ENCODE assay signal across 10 cellular contexts in the genomic region with DNA sequence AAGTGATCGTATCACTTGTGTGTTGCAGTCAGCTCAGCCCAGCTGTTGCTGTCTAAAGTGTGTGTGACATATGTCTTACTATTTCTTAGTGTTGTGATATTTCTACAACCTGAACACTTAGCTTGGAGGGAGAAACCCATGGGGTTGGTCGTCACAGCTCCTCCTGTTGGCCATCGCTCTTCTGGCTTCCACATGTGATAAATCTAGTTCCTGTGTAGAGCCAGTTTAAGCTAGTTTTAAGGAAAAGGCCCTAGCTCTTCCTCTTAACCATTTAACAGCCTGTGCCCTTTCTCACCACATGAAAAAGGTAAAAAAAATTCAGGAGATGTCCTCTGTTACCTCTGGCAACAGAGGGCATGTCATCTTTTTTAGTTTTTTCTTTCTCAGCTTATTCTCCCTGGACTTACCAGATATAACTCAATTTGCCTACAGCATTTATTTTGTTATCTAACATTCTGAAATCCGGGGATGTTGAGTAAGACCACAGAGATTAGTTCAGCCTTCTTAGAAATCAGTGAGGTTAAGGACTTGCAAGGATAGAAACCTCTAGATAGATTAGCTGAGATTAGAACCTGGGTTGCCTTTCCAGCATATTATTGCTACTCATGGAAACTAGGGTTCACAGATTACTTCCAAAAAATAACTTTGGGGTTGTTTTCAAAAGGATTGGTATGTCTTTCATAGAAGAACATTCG.
DNase-seq lines count a peak whose midpoint lies in the region; ATAC-seq, FAIRE-seq and TF ChIP-seq lines count a peak whose summit lies in the region.
"Had no signal": no experiment of that assay in that cellular context is flagged by ENCODE, and none has a peak within 500 bp of the region (broad histone marks: within the 10 kb centered on the region; RNA-seq: fewer than 3 reads in every experiment).

No MANE protein-coding gene starts in this region.

- intact Hi-C loops in heart right ventricle (cut with DNase I) = no loop called here

- H3K4me1 Mint-ChIP-seq in astrocyte (ENCODE audit: low read depth, unreplicated experiment) (no peaks in the 10 kb centered on the region), naive B cell (no peaks in the 10 kb centered on the region)

- FAIRE-seq in astrocyte (lab: Jason Lieb, UNC) = no peak

- H3K27ac ChIP-seq in Karpas-422 (ENCODE audit: low read length) (no peak overlapping the region), astrocyte (ENCODE audit: low read depth, low read length) (no peak overlapping the region), heart right ventricle (no peak overlapping the region)
- H3K27ac ChIP-seq: epithelial cell of prostate, uterus had no signal

- H3K9me3 ChIP-seq in Karpas-422 (ENCODE audit: low read length) (no peaks in the 10 kb centered on the region), astrocyte (ENCODE audit: insufficient read depth, low read depth, low read length) (no peaks in the 10 kb centered on the region), heart right ventricle (no peaks in the 10 kb centered on the region)
- H3K9me3 ChIP-seq: uterus had no signal

- H3K36me3 ChIP-seq in Karpas-422 (ENCODE audit: insufficient read depth, low read length) (peaks cover 15% of the 10 kb centered on the region; the same call in 1 of the 2 replicates), astrocyte (ENCODE audit: insufficient read depth, low read length) (peaks cover 39% of the 10 kb centered on the region), heart right ventricle (peaks cover 0 to 100% (median 26%) of the 10 kb centered on the region in 9 donors)
- H3K36me3 ChIP-seq: uterus had no signal

- H2AFZ ChIP-seq in Karpas-422 (ENCODE audit: low read length) (no peak overlapping the region), astrocyte (ENCODE audit: low read depth, low read length) (no peak overlapping the region)

- H3K79me2 ChIP-seq in Karpas-422 (ENCODE audit: low read length) (no peaks in the 10 kb centered on the region), astrocyte (ENCODE audit: insufficient read depth, low read length) (no peaks in the 10 kb centered on the region)

- no peaks in the 10 kb centered on the region for H3K9me3 Mint-ChIP-seq in astrocyte (ENCODE audit: unreplicated experiment)
- H3K9me3 Mint-ChIP-seq in naive B cell = no peaks in the 10 kb centered on the region
- H3K9me3 Mint-ChIP-seq: T-helper 1 cell treated with Interleukin-12 subunit alpha and Interleukin-12 subunit beta and Interleukin-4 antibody, amounts not matched to agents 30 μg/mL and 1 μg/mL, for 36 hours had no signal

- no peak overlapping the region for H3K27ac Mint-ChIP-seq in astrocyte (ENCODE audit: unreplicated experiment)
- peak overlapping the region in 1 of 6 donors; percentile 15 for H3K27ac Mint-ChIP-seq in naive B cell
- H3K27ac Mint-ChIP-seq: T-helper 1 cell treated with Interleukin-12 subunit alpha and Interleukin-12 subunit beta and Interleukin-4 antibody, amounts not matched to agents 30 μg/mL and 1 μg/mL, for 36 hours had no signal

- H3K4me3 Mint-ChIP-seq in astrocyte (ENCODE audit: unreplicated experiment) = no peak overlapping the region
- H3K4me3 Mint-ChIP-seq in naive B cell = no peak overlapping the region
- H3K4me3 Mint-ChIP-seq: T-helper 1 cell treated with Interleukin-12 subunit alpha and Interleukin-12 subunit beta and Interleukin-4 antibody, amounts not matched to agents 30 μg/mL and 1 μg/mL, for 36 hours had no signal

- peak; percentile 44 to 46 for ATAC-seq in naive B cell (ENCODE audit: low read depth in 2 of 2)
- no peak for ATAC-seq in GM19324 (IDR thresholded peaks at IDR 0.05; ENCODE audit: low FRiP score, unreplicated experiment)
- ATAC-seq in HG02938 (IDR thresholded peaks at IDR 0.05; ENCODE audit: unreplicated experiment) = no peak
- ATAC-seq in heart right ventricle = no peak

- no peaks in the 10 kb centered on the region for H3K27me3 Mint-ChIP-seq in astrocyte (ENCODE audit: low read depth, unreplicated experiment)
- no peaks in the 10 kb centered on the region for H3K27me3 Mint-ChIP-seq in naive B cell

- DNase-seq in EH (ENCODE audit: low read depth) = peak; percentile 26
- peak; percentile 73 for DNase-seq in Karpas-422
- no peak for DNase-seq in astrocyte (ENCODE audit: low read depth)
- no peak for DNase-seq in naive B cell
- DNase-seq in heart right ventricle = no peak
- DNase-seq: uterus had no signal

- H3K27me3 ChIP-seq in Karpas-422 (ENCODE audit: low read length) (no peaks in the 10 kb centered on the region), astrocyte (ENCODE audit: insufficient read depth, low read length) (no peaks in the 10 kb centered on the region), heart right ventricle (no peaks in the 10 kb centered on the region)
- H3K27me3 ChIP-seq: uterus had no signal

- no peak overlapping the region for H3K4me3 ChIP-seq in Karpas-422 (ENCODE audit: low read length)
- H3K4me3 ChIP-seq in astrocyte (ENCODE audit: insufficient read depth, low read depth, low read length) = no peak overlapping the region
- H3K4me3 ChIP-seq in heart right ventricle = no peak overlapping the region
- H3K4me3 ChIP-seq: uterus had no signal

- H3K9ac ChIP-seq in Karpas-422 (ENCODE audit: low read length) (no peak overlapping the region), astrocyte (ENCODE audit: low read length) (no peak overlapping the region)

- H3K4me1 ChIP-seq in Karpas-422 (ENCODE audit: low read length) = peaks cover 8% of the 10 kb centered on the region
- H3K4me1 ChIP-seq in astrocyte (ENCODE audit: insufficient read depth, low read length) = no peaks in the 10 kb centered on the region
- H3K4me1 ChIP-seq in heart right ventricle = peaks cover 0 to 7% (median 0%) of the 10 kb centered on the region in 9 donors
- H3K4me1 ChIP-seq: uterus had no signal

- 72% methylated on average over 5 of the region's 5 CpGs for WGBS in heart right ventricle, 2 donors

- peaks cover 2% of the 10 kb centered on the region for H3K36me3 Mint-ChIP-seq in astrocyte (ENCODE audit: low read depth, unreplicated experiment)
- peaks cover 0 to 13% of the 10 kb centered on the region in 2 donors for H3K36me3 Mint-ChIP-seq in naive B cell

- H4K20me1 ChIP-seq in Karpas-422 (ENCODE audit: insufficient read depth, low read depth, low read length) (no peaks in the 10 kb centered on the region), astrocyte (ENCODE audit: insufficient read depth, low read length) (peaks cover 12% of the 10 kb centered on the region)

- H3K4me2 ChIP-seq in Karpas-422 (ENCODE audit: low read depth, low read length, poor library complexity, severe bottlenecking) = no peak overlapping the region
- no peak overlapping the region for H3K4me2 ChIP-seq in astrocyte (ENCODE audit: low read length)

- TF ChIP-seq CTCF in astrocyte (IDR thresholded peaks at IDR 0.05; ENCODE audit: insufficient read depth, low read depth, low read length) = peak; percentile 22
- peak in 3 of 9 donors; percentile 14 to 39 (median 22) for TF ChIP-seq CTCF in heart right ventricle (IDR thresholded peaks at IDR 0.05)

- no peaks in the 10 kb centered on the region for H3K9me2 ChIP-seq in Karpas-422 (replicated peaks; ENCODE audit: insufficient read depth, low read length)

Comparison
In these comparisons a context has a peak if more than half of its experiments do, and no peak if none do; other contexts are left out.
1. DNase-seq: peak in EH (single experiment) and Karpas-422 (single experiment); none in astrocyte (single experiment), naive B cell (single experiment) and heart right ventricle (0 of 2).
2. ATAC-seq: peak in naive B cell (2 of 2); none in GM19324 (single experiment), HG02938 (single experiment) and heart right ventricle (0 of 8).